8 cellular contexts compared by ENCODE assay signal in the genomic region with DNA sequence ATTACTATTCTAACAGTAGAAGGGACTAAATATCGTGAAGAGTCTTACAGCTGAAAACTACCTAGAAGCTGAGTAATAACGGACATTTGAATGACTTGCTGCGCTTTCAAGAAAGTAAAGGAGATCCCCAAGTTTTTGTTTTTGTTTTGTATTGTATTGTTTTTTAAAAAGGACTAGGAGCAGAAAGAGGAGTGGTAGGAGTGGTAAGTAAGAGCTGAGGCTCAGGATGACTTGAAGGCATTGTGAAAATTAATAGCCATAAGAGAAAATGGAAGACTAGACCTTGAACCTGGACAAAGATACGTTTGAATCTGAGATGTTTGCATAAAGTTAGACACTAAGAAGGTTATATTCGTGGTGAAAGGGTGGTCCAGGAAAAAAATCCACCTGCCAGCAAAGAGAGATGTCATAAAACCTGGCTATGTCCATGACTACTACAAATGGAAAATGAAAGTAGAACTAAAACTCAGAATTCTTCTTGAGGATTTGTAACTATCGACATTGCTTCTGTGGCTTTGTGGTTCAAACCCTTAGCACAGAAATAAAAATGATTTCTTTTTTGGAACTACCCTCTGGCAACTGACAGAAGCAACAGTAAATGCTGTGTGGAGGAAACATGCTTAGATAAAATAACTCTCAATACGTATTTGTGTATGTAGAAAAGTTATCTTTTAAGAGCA.
DNase-seq lines count a peak whose midpoint lies in the region; ATAC-seq and TF ChIP-seq lines count a peak whose summit lies in the region.

No MANE protein-coding gene starts in this region.

- no peaks in the 10 kb centered on the region for H3K9me3 ChIP-seq in DND-41 (ENCODE audit: insufficient read depth, low read length, severe bottlenecking)
- H3K9me3 ChIP-seq in KOPT-K1 (ENCODE audit: insufficient read depth, low read length, poor library complexity, severe bottlenecking), result no peaks in the 10 kb centered on the region

- no peak for TF ChIP-seq CTCF in DND-41 (IDR thresholded peaks at IDR 0.05; ENCODE audit: borderline replicate concordance, extremely low read depth, low read length, poor library complexity, severe bottlenecking)

- peak overlapping the region; percentile 91 for H3K27ac ChIP-seq in DND-41 (ENCODE audit: low read length)
- H3K27ac ChIP-seq in KOPT-K1 (ENCODE audit: low read depth, low read length, poor library complexity, severe bottlenecking), result peak overlapping the region; percentile 75

- H3K4me2 ChIP-seq in DND-41 (ENCODE audit: insufficient read depth, low read length), result peak overlapping the region; percentile 69

- peak overlapping the region; percentile 83 for H2AFZ ChIP-seq in DND-41 (ENCODE audit: low read depth, low read length)

- H4K20me1 ChIP-seq in DND-41 (ENCODE audit: insufficient read depth, low read length), result no peaks in the 10 kb centered on the region

- peak overlapping the region; percentile 54 for H3K9ac ChIP-seq in DND-41 (ENCODE audit: low read depth, low read length)

- no peaks in the 10 kb centered on the region for H3K79me2 ChIP-seq in DND-41 (ENCODE audit: insufficient read depth, low read length)

- ATAC-seq in DND-41 (ENCODE audit: insufficient read depth, low read depth) (peak; percentile 96), GM19468 (IDR thresholded peaks at IDR 0.05; ENCODE audit: extremely low read depth, unreplicated experiment) (peak; percentile 23)

- peak overlapping the region; percentile 20 to 52; a peak in 3 of 4 replicates for H3K4me3 ChIP-seq in DND-41 (ENCODE audit: low read depth in 1 of 2, low read length in 2 of 2)

- H3K4me1 ChIP-seq in DND-41 (ENCODE audit: insufficient read depth, low read length), result peaks cover 25% of the 10 kb centered on the region

- H3K36me3 ChIP-seq in DND-41 (ENCODE audit: insufficient read depth, low read length) (no peaks in the 10 kb centered on the region), KOPT-K1 (ENCODE audit: insufficient read depth, low read length) (no peaks in the 10 kb centered on the region)

- DNase-seq in DND-41 (peak; percentile 43), kidney tubule cell (ENCODE audit: low spot score) (peak; percentile 5), iPS-NIHi7 (ENCODE audit: extremely low spot score) (no peak), DMS114 treated with DMSO at 0.1 percent for 48 hours (lab: John Stamatoyannopoulos, UW; ENCODE audit: unreplicated experiment) (no peak), SIG-M5 treated with dmso at 0.1 percent for 504 hours (lab: John Stamatoyannopoulos, UW; ENCODE audit: unreplicated experiment) (no peak)
- DNase-seq in activated CD4-positive, CD25-positive, alpha-beta regulatory T cell treated with anti-CD3 and anti-CD28 coated beads, Interleukin-2, amount 50 U/mL, for 72 hours, result no peak

- H3K27me3 ChIP-seq in DND-41 (ENCODE audit: insufficient read depth, low read length, poor library complexity), result no peaks in the 10 kb centered on the region

Comparison
In these comparisons a context has a peak if more than half of its experiments do, and no peak if none do; other contexts are left out.
1. DNase-seq: peak in DND-41 (single experiment) and kidney tubule cell (single experiment); none in activated CD4-positive, CD25-positive, alpha-beta regulatory T cell treated with anti-CD3 and anti-CD28 coated beads, Interleukin-2, amount 50 U/mL, for 72 hours (single experiment), iPS-NIHi7 (single experiment), DMS114 treated with DMSO at 0.1 percent for 48 hours (single experiment) and SIG-M5 treated with dmso at 0.1 percent for 504 hours (single experiment).